Comparison of ENCODE assay signal across 9 cellular contexts in the genomic region with DNA sequence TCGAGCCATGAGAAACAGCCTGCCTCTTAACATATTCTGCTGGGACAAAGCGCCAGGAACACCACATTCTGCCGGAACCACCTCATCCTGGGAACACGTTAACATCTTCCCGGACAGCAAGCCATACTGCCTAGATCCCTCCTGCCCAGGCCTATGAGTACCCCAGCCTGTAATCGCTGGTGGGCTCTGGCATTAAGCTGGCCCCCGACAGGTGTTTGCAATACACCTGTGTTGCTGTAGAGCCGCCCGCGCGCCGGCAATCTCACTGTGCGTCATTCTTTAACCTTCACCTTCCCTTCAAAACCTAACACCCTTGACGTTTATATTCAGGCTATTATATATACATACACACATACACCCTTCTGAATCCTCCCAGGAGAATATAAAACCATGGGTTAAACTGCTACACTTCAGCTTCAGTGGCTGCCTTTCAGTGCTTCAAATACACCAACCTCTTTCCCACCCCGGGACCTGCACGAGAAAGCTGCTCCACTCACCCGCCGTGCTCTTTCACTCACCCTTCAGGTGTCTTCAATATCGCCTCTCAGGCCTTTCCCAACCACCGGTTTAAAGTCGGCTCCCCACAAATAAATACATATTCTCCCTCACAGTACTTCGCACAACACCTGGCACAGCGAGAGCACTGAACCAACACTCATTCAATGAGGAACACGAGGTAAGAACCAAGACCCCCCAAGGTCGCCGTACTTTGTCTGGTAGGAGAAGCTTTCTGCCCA. TPM values are rescaled to one million over a fixed set of nuclear protein-coding genes. Genes with fewer than 3 reads are reported as not detected.
DNase-seq lines count a peak whose midpoint lies in the region; ATAC-seq and TF ChIP-seq lines count a peak whose summit lies in the region.
"Had no signal": no experiment of that assay in that cellular context is flagged by ENCODE, and none has a peak within 500 bp of the region (broad histone marks: within the 10 kb centered on the region; RNA-seq: fewer than 3 reads in every experiment).

No MANE protein-coding gene starts in this region.

- H3K4me1 Mint-ChIP-seq in activated B cell treated with CpG ODN at 0.5 μM for 24 hours, result peaks cover 26% of the 10 kb centered on the region
- H3K4me1 Mint-ChIP-seq in stimulated activated memory B cell treated with anti-CD40 and anti-IgM and Interleukin-4, amounts not matched to agents 10 μg/mL and 1 μg/mL and 100 μg/mL, for 72 hours, result peaks cover 41% of the 10 kb centered on the region

- H3K9me3 Mint-ChIP-seq in activated B cell treated with CpG ODN at 0.5 μM for 24 hours, result no peaks in the 10 kb centered on the region
- H3K9me3 Mint-ChIP-seq in stimulated activated memory B cell treated with anti-CD40 and anti-IgM and Interleukin-4, amounts not matched to agents 10 μg/mL and 1 μg/mL and 100 μg/mL, for 72 hours, result no peaks in the 10 kb centered on the region

- H3K36me3 Mint-ChIP-seq in activated B cell treated with CpG ODN at 0.5 μM for 24 hours (ENCODE audit: low read depth), result peaks cover 25% of the 10 kb centered on the region
- peaks cover 12% of the 10 kb centered on the region for H3K36me3 Mint-ChIP-seq in stimulated activated memory B cell treated with anti-CD40 and anti-IgM and Interleukin-4, amounts not matched to agents 10 μg/mL and 1 μg/mL and 100 μg/mL, for 72 hours

- peak overlapping the region; percentile 89 for H3K4me3 Mint-ChIP-seq in activated B cell treated with CpG ODN at 0.5 μM for 24 hours
- H3K4me3 Mint-ChIP-seq in stimulated activated memory B cell treated with anti-CD40 and anti-IgM and Interleukin-4, amounts not matched to agents 10 μg/mL and 1 μg/mL and 100 μg/mL, for 72 hours, result peak overlapping the region; percentile 91

- ATAC-seq in activated B cell treated with CpG ODN at 0.5 μM for 24 hours (ENCODE audit: low read depth) (no peak), HG03139 (IDR thresholded peaks at IDR 0.05; ENCODE audit: unreplicated experiment) (no peak)
- ATAC-seq in stimulated activated memory B cell treated with anti-CD40 and anti-IgM and Interleukin-4, amounts not matched to agents 10 μg/mL and 1 μg/mL and 100 μg/mL, for 72 hours, result no peak

- intact Hi-C loops in activated B cell treated with CpG ODN at 0.5 μM for 24 hours (cut with micrococcal nuclease), result no loop called here

- H3K27me3 Mint-ChIP-seq in activated B cell treated with CpG ODN at 0.5 μM for 24 hours, result peaks cover 19% of the 10 kb centered on the region
- peaks cover 19% of the 10 kb centered on the region for H3K27me3 Mint-ChIP-seq in stimulated activated memory B cell treated with anti-CD40 and anti-IgM and Interleukin-4, amounts not matched to agents 10 μg/mL and 1 μg/mL and 100 μg/mL, for 72 hours

- CTCF ChIA-PET in activated B cell treated with CpG ODN at 0.5 μM for 24 hours (lab: Charles Lee), result interaction anchor here (0.9 kb wide), 1 partner anchor 13 kb away, joined by 3 read pairs; no protein-coding TSS in a partner anchor

- peak overlapping the region; percentile 13 for H3K27ac Mint-ChIP-seq in activated B cell treated with CpG ODN at 0.5 μM for 24 hours
- H3K27ac Mint-ChIP-seq in stimulated activated memory B cell treated with anti-CD40 and anti-IgM and Interleukin-4, amounts not matched to agents 10 μg/mL and 1 μg/mL and 100 μg/mL, for 72 hours, result peak overlapping the region; percentile 79

- POLR2A ChIA-PET in activated B cell treated with CpG ODN at 0.5 μM for 24 hours (lab: Charles Lee), result no interaction called here

- DNase-seq in NCI-H2227 (lab: John Stamatoyannopoulos, UW; ENCODE audit: unreplicated experiment) (peak; percentile 32), NCI-H2227 treated with DMSO at 0.1 percent for 48 hours (lab: John Stamatoyannopoulos, UW) (no peak), activated B cell treated with CpG ODN at 0.5 μM for 24 hours (no peak), inferior parietal cortex (ENCODE audit: extremely low spot score) (no peak), NCI-H446 treated with DMSO at 0.1 percent for 48 hours (lab: John Stamatoyannopoulos, UW) (no peak)
- DNase-seq: AML-193 had no signal

- TF ChIP-seq CTCF in activated B cell treated with CpG ODN at 0.5 μM for 24 hours (IDR thresholded peaks at IDR 0.05), result no peak

- peak overlapping the region; percentile 89 for H3K4me3 ChIP-seq in iPS-11a (ENCODE audit: low read depth, low read length)

RNA-seq across cellular contexts. Expression of gene ENDOV, which starts 1.0 kb away (rescaled TPM):
- total RNA-seq in activated B cell treated with CpG ODN at 0.5 μM for 24 hours, result 26.8 and 28.1 TPM in 2 replicates
